ENCODE assay signal across 9 cellular contexts in genomic region chr4:119286377-119287002, GRCh38. TPM values are rescaled to one million over a fixed set of nuclear protein-coding genes. Genes with fewer than 3 reads are reported as not detected.
DNase-seq lines count a peak whose midpoint lies in the region; ATAC-seq and TF ChIP-seq lines count a peak whose summit lies in the region.
"Had no signal": no experiment of that assay in that cellular context is flagged by ENCODE, and none has a peak within 500 bp of the region (broad histone marks: within the 10 kb centered on the region; RNA-seq: fewer than 3 reads in every experiment).

No MANE protein-coding gene starts in this region.

- intact Hi-C loops in psoas muscle (cut with DNase I): loop anchor here (5.0 to 10.0 kb wide), 4 partner anchors 62 to 304 kb away; partner anchors contain the start of gene USP53 (in 1 of the 2)

- H3K9me3 ChIP-seq in psoas muscle: no peaks in the 10 kb centered on the region
- H3K9me3 ChIP-seq: BLaER1 had no signal

- no peaks in the 10 kb centered on the region for H3K27me3 ChIP-seq in psoas muscle (ENCODE audit: insufficient read depth in 3 of 3, low read length in 2 of 3)
- H3K27me3 ChIP-seq: BLaER1 had no signal

- H3K4me3 ChIP-seq in psoas muscle: peak overlapping the region; percentile 49
- H3K4me3 ChIP-seq: BLaER1 had no signal

- WGBS in psoas muscle, 3 donors: 15 to 19% (median 17%) methylated on average over 3 of the region's 3 CpGs

- peaks cover 55% of the 10 kb centered on the region for H3K4me1 ChIP-seq in psoas muscle
- H3K4me1 ChIP-seq: BLaER1 had no signal

- peak; percentile 7 for DNase-seq in activated CD8-positive, alpha-beta memory T cell treated with anti-CD3 and anti-CD28 coated beads, Interleukin-2, amount 50 U/mL, for 1 hour (ENCODE audit: extremely low read depth)
- DNase-seq in activated CD8-positive, alpha-beta memory T cell treated with anti-CD3 and anti-CD28 coated beads, Interleukin-2, amount 50 U/mL, for 48 hours: no peak
- peak; percentile 62 for DNase-seq in SK-MEL-5 (ENCODE audit: low read depth, low spot score)
- DNase-seq in fibroblast of peridontal ligament (ENCODE audit: extremely low read depth): peak; percentile 97
- no peak for DNase-seq in psoas muscle
- no peak for DNase-seq in Kasumi-1 (lab: John Stamatoyannopoulos, UW)
- no peak for DNase-seq in SHP77 treated with DMSO at 0.1 percent for 48 hours (lab: John Stamatoyannopoulos, UW)

- H3K27ac ChIP-seq in psoas muscle: peak overlapping the region; percentile 77
- H3K27ac ChIP-seq: BLaER1 had no signal

- in situ Hi-C loops in SK-MEL-5 (cut with HindIII; ENCODE audit: low pct_unique_long_range_greater_than_20kb, low sequenced_read_pairs): no loop called here

- peak; percentile 81 for TF ChIP-seq CTCF in psoas muscle (IDR thresholded peaks at IDR 0.05)

- peak; percentile 68 to 86 (median 82) for ATAC-seq in psoas muscle
- no peak for ATAC-seq in GM21381 (IDR thresholded peaks at IDR 0.05; ENCODE audit: unreplicated experiment)

- H3K36me3 ChIP-seq in psoas muscle (ENCODE audit: insufficient read depth in 1 of 2, low read depth in 1 of 2): peaks cover 0 to 13% of the 10 kb centered on the region in 2 donors
- H3K36me3 ChIP-seq: BLaER1 had no signal

RNA-seq across cellular contexts. Expression of gene FABP2, which starts 35.4 kb away (rescaled TPM):
- not detected in 2 replicates for total RNA-seq in SK-MEL-5 (2014; rRNA removed; shearing (Covaris generic))
- polyA plus RNA-seq in SK-MEL-5 (2015; cell fraction: cytosol; rRNA removed): not detected in 2 replicates
- not detected in 2 replicates for polyA plus RNA-seq in SK-MEL-5 (2015; cell fraction: nucleus; rRNA removed)
- total RNA-seq in psoas muscle: not detected
- polyA plus RNA-seq in psoas muscle: under 1 TPM in 2 of 3 donors, not detected in 1; 0.04 to 0.26 TPM

Comparison
In these comparisons a context has a peak if more than half of its experiments do, and no peak if none do; other contexts are left out.
1. DNase-seq: peak in activated CD8-positive, alpha-beta memory T cell treated with anti-CD3 and anti-CD28 coated beads, Interleukin-2, amount 50 U/mL, for 1 hour (single experiment), SK-MEL-5 (single experiment) and fibroblast of peridontal ligament (single experiment); none in activated CD8-positive, alpha-beta memory T cell treated with anti-CD3 and anti-CD28 coated beads, Interleukin-2, amount 50 U/mL, for 48 hours (single experiment), psoas muscle (0 of 2), Kasumi-1 (0 of 2) and SHP77 treated with DMSO at 0.1 percent for 48 hours (single experiment).